In the genomic region with DNA sequence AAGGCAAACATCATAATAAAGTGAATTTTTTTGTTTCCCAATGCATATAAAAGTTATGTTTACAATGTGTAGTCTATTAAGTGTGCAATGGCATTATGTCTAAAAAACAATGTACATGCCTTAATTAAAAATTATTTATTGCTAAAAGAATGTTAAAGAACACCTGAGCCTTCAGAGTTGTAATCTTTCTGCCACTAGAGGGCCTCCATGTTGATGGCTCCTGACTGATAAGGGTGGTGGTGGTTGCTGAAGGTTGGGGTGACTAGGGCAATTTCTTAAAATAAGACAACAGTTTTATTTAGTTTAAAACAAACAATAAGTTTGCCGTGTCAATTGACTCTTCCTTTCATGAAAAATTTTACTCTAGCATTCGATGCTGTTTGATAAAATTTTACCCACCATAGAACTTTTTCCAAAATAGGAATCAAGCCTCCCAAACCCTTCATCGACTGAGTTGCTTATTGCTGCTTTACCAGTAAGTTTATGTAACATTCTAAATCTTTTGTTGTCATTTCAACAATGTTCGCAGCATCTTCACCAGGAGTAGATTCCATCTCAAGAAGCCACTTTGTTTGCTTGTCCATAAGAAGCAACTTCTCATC, we compare ENCODE assay signal across 8 cellular contexts. TPM values are rescaled to one million over a fixed set of nuclear protein-coding genes. Genes with fewer than 3 reads are reported as not detected.
DNase-seq lines count a peak whose midpoint lies in the region; ATAC-seq and TF ChIP-seq lines count a peak whose summit lies in the region.

No MANE protein-coding gene starts in this region.

- H3K27ac ChIP-seq in CD4-positive, alpha-beta memory T cell (ENCODE audit: low read depth, low read length) = no peak overlapping the region
- no peak overlapping the region; the same call in 1 of the 2 replicates for H3K27ac ChIP-seq in GM23338 (ENCODE audit: low read depth)

- no peak overlapping the region for H2AFZ ChIP-seq in GM23338

- no peaks in the 10 kb centered on the region for H3K36me3 ChIP-seq in CD4-positive, alpha-beta memory T cell (ENCODE audit: insufficient read depth, low read length)
- H3K36me3 ChIP-seq in GM23338 (ENCODE audit: insufficient read depth) = no peaks in the 10 kb centered on the region

- no peaks in the 10 kb centered on the region; the same call in 1 of the 2 replicates for H4K20me1 ChIP-seq in GM23338 (replicated peaks; ENCODE audit: insufficient read depth)

- intact Hi-C loops in CD4-positive, alpha-beta memory T cell (cut with micrococcal nuclease) = loop anchor here (1.0 kb wide), 2 partner anchors 61 to 124 kb away; no protein-coding TSS in a partner anchor

- peaks cover 16% of the 10 kb centered on the region for H3K4me1 ChIP-seq in CD4-positive, alpha-beta memory T cell (ENCODE audit: insufficient read depth, low read length)
- H3K4me1 ChIP-seq in GM23338 (ENCODE audit: insufficient read depth) = peaks cover 24% of the 10 kb centered on the region

- peak; percentile 73 for ATAC-seq in GM23338
- ATAC-seq in GM21367 (IDR thresholded peaks at IDR 0.05; ENCODE audit: unreplicated experiment) = no peak
- no peak for ATAC-seq in GM21529 (IDR thresholded peaks at IDR 0.05; ENCODE audit: unreplicated experiment)
- no peak for ATAC-seq in GM19324 (IDR thresholded peaks at IDR 0.05; ENCODE audit: low FRiP score, unreplicated experiment)

- TF ChIP-seq CTCF in GM23338 (conservative IDR thresholded peaks at IDR 0.05; ENCODE audit: low read depth in 2 of 2) = peak; percentile 75 to 96

- H3K9me3 ChIP-seq in CD4-positive, alpha-beta memory T cell (ENCODE audit: control insufficient read depth in 1 of 2, low read length in 2 of 2) = no peaks in the 10 kb centered on the region

- peak overlapping the region in 1 of 7 donors; percentile 73 for H3K27ac Mint-ChIP-seq in CD4-positive, alpha-beta memory T cell
- no peak overlapping the region for H3K27ac Mint-ChIP-seq in GM23338

- no peak overlapping the region for H3K4me3 ChIP-seq in CD4-positive, alpha-beta memory T cell (ENCODE audit: low read length in 2 of 2)
- H3K4me3 ChIP-seq in GM23338 = no peak overlapping the region

- CTCF ChIA-PET in CD4-positive, alpha-beta memory T cell (lab: Charles Lee; ENCODE audit: partially characterized antibody) = interaction anchor here (0.9 to 2.4 kb wide), 6 partner anchors 10 to 124 kb away, joined by 3 to 15 read pairs (median 4); no protein-coding TSS in a partner anchor

- no peak overlapping the region for H3K4me2 ChIP-seq in GM23338

- H3K9me3 Mint-ChIP-seq in CD4-positive, alpha-beta memory T cell = no peaks in the 10 kb centered on the region
- peaks cover 10% of the 10 kb centered on the region; the same call in 2 of the 3 replicates for H3K9me3 Mint-ChIP-seq in GM23338

- POLR2A ChIA-PET in CD4-positive, alpha-beta memory T cell (lab: Charles Lee; ENCODE audit: partially characterized antibody) = no interaction called here

- no peak overlapping the region for H3K4me3 Mint-ChIP-seq in CD4-positive, alpha-beta memory T cell
- H3K4me3 Mint-ChIP-seq in GM23338 = no peak overlapping the region

- H3K79me2 ChIP-seq in GM23338 (replicated peaks; ENCODE audit: insufficient read depth) = peaks cover 65% of the 10 kb centered on the region

- DNase-seq in CD4-positive, alpha-beta memory T cell = peak; percentile 43 to 63 (median 48)
- DNase-seq in GM23338 (ENCODE audit: low spot score) = peak; percentile 75
- DNase-seq in activated CD4-positive, alpha-beta T cell treated with anti-CD3 and anti-CD28 coated beads, Interleukin-2, amount 50 U/mL, for 1 hour = peak; percentile 24
- peak; percentile 21 for DNase-seq in iris pigment epithelial cell (ENCODE audit: low read depth)
- no peak for DNase-seq in HK-2 (ENCODE audit: unreplicated experiment)

- no peaks in the 10 kb centered on the region for H3K36me3 Mint-ChIP-seq in CD4-positive, alpha-beta memory T cell
- H3K36me3 Mint-ChIP-seq in GM23338 (ENCODE audit: low read depth) = peaks cover 9% of the 10 kb centered on the region; the same call in 2 of the 3 replicates

- H3K4me1 Mint-ChIP-seq in CD4-positive, alpha-beta memory T cell = peaks cover 39 to 78% (median 59%) of the 10 kb centered on the region in 4 donors
- H3K4me1 Mint-ChIP-seq in GM23338 = peaks cover 26% of the 10 kb centered on the region

- H3K27me3 Mint-ChIP-seq in CD4-positive, alpha-beta memory T cell = no peaks in the 10 kb centered on the region
- peaks cover 2% of the 10 kb centered on the region for H3K27me3 Mint-ChIP-seq in GM23338 (ENCODE audit: insufficient read depth, low read depth, poor library complexity)

- H3K9me2 ChIP-seq in GM23338 (ENCODE audit: insufficient read depth) = no peaks in the 10 kb centered on the region

- H3F3A ChIP-seq in GM23338 (replicated peaks; ENCODE audit: low read depth) = no peaks in the 10 kb centered on the region

- H3K27me3 ChIP-seq in CD4-positive, alpha-beta memory T cell (ENCODE audit: insufficient read depth, low read length) = no peaks in the 10 kb centered on the region
- H3K27me3 ChIP-seq in GM23338 (ENCODE audit: insufficient read depth) = no peaks in the 10 kb centered on the region

TF ChIP-seq in GM23338, 12 proteins besides CTCF, POLR2A, EP300 and RAD21 (continues in another document):
- TF ChIP-seq EZH2phosphoT487 (IDR thresholded peaks at IDR 0.05; ENCODE audit: unreplicated experiment) (no peak), ETS1 (IDR thresholded peaks at IDR 0.05) (no peak), REST (IDR thresholded peaks at IDR 0.05; ENCODE audit: unreplicated experiment) (no peak)

RNA-seq across cellular contexts. Expression of gene MAP3K2, which starts 32.3 kb away (rescaled TPM):
- total RNA-seq in CD4-positive, alpha-beta memory T cell = 10 to 100 TPM; 85.6 to 87.2 TPM
- 10 to 100 TPM; 42.5 to 63.4 TPM for polyA plus RNA-seq in CD4-positive, alpha-beta memory T cell
- total RNA-seq in GM23338 (2014; rRNA removed; shearing (Covaris generic)) = 23.5 and 24.7 TPM in 2 replicates
- 7.3 and 10.2 TPM in 2 replicates for polyA plus RNA-seq in GM23338 (2016; fragmentation: Nextera tagmentation; extraction: Ambion mirVana)
